Comparison of ENCODE assay signal across 26 cellular contexts in genomic region chr3:14150078-14150477, GRCh38. TPM values are rescaled to one million over a fixed set of nuclear protein-coding genes. Genes with fewer than 3 reads are reported as not detected.
DNase-seq lines count a peak whose midpoint lies in the region; ATAC-seq and TF ChIP-seq lines count a peak whose summit lies in the region.
"Had no signal": no experiment of that assay in that cellular context is flagged by ENCODE, and none has a peak within 500 bp of the region (broad histone marks: within the 10 kb centered on the region; RNA-seq: fewer than 3 reads in every experiment).

No MANE protein-coding gene starts in this region.

- WGBS in endodermal cell (ENCODE audit: insufficient coverage in 1 of 2, insufficient read length in 1 of 2), 2 experiments = 94 to 98% methylated on average over 9 of the region's 9 CpGs

- H3K4me3 Mint-ChIP-seq in IgD-negative memory B cell (no peak overlapping the region), endodermal cell (no peak overlapping the region)
- H3K4me3 Mint-ChIP-seq: activated B cell treated with CpG ODN at 0.5 μM for 24 hours; activated naive CD8-positive, alpha-beta T cell treated with anti-CD3 and anti-CD28 coated beads, Interleukin-2, amount 10 ng/mL, durations not matched to agents 7 days and 5 days; neural crest cell had no signal

- H3K36me3 Mint-ChIP-seq in IgD-negative memory B cell (peaks cover 3% of the 10 kb centered on the region), endodermal cell (ENCODE audit: low read depth) (peaks cover 58% of the 10 kb centered on the region)

- TF ChIP-seq CTCF in endodermal cell (conservative IDR thresholded peaks at IDR 0.05) = no peak

- peaks cover 55% of the 10 kb centered on the region for H3K36me3 ChIP-seq in endodermal cell (ENCODE audit: control insufficient read depth, insufficient read depth, low read length)

- no peak overlapping the region for H3K27ac ChIP-seq in endodermal cell (ENCODE audit: low read depth, low read length)
- H3K27ac ChIP-seq: C4-2B, foreskin keratinocyte, heart right ventricle, sigmoid colon, transverse colon had no signal

- H3K27me3 Mint-ChIP-seq in IgD-negative memory B cell (no peaks in the 10 kb centered on the region), endodermal cell (ENCODE audit: insufficient read depth) (no peaks in the 10 kb centered on the region)
- H3K27me3 Mint-ChIP-seq: activated B cell treated with CpG ODN at 0.5 μM for 24 hours; activated naive CD8-positive, alpha-beta T cell treated with anti-CD3 and anti-CD28 coated beads, Interleukin-2, amount 10 ng/mL, durations not matched to agents 7 days and 5 days had no signal

- no peak overlapping the region for H3K9ac ChIP-seq in endodermal cell (ENCODE audit: extremely low read depth, low read length, poor library complexity, severe bottlenecking)

- H3K4me1 Mint-ChIP-seq in IgD-negative memory B cell (peaks cover 5 to 6% (median 6%) of the 10 kb centered on the region in 3 donors), endodermal cell (peaks cover 17% of the 10 kb centered on the region)

- H3K9me3 Mint-ChIP-seq in IgD-negative memory B cell (no peaks in the 10 kb centered on the region), endodermal cell (no peaks in the 10 kb centered on the region)
- H3K9me3 Mint-ChIP-seq: activated B cell treated with CpG ODN at 0.5 μM for 24 hours; activated naive CD8-positive, alpha-beta T cell treated with anti-CD3 and anti-CD28 coated beads, Interleukin-2, amount 10 ng/mL, durations not matched to agents 7 days and 5 days; neural crest cell had no signal

- no peaks in the 10 kb centered on the region for H3K4me1 ChIP-seq in endodermal cell (ENCODE audit: control insufficient read depth, insufficient read depth, low read length)

- no peaks in the 10 kb centered on the region for H3K9me3 ChIP-seq in endodermal cell (ENCODE audit: control insufficient read depth, low read length)
- H3K9me3 ChIP-seq: heart right ventricle, MG63, sigmoid colon, transverse colon had no signal

- intact Hi-C loops in cardiac septum (cut with DNase I) (no loop called here), left ventricle myocardium superior (cut with micrococcal nuclease) (no loop called here)

- no peaks in the 10 kb centered on the region for H3K27me3 ChIP-seq in endodermal cell (ENCODE audit: control insufficient read depth, insufficient read depth, low read length, poor library complexity, severe bottlenecking)
- H3K27me3 ChIP-seq: foreskin keratinocyte, heart right ventricle, MG63, sigmoid colon, transverse colon had no signal

- DNase-seq in cardiac septum (ENCODE audit: low spot score) = peak; percentile 70
- no peak for DNase-seq in left ventricle myocardium superior
- DNase-seq in endodermal cell = no peak
- peak; percentile 18 for DNase-seq in stimulated activated CD8-positive, alpha-beta memory T cell treated with anti-CD3 and anti-CD28 coated beads, Interleukin-4, amount 100 ng/mL, for 48 hours
- DNase-seq in stimulated activated CD4-positive, alpha-beta T cell treated with anti-CD3 and anti-CD28 coated beads, Interleukin-2, amount 100 ng/mL, for 24 hours = no peak
- no peak for DNase-seq in NCI-H2227 treated with DMSO at 0.1 percent for 48 hours (lab: John Stamatoyannopoulos, UW)
- no peak for DNase-seq in activated CD4-positive, CD25-positive, alpha-beta regulatory T cell treated with anti-CD3 and anti-CD28 coated beads, Interleukin-2, amount 50 U/mL, for 72 hours
- DNase-seq: activated B cell treated with CpG ODN at 0.5 μM for 24 hours; activated CD4-positive, alpha-beta T cell treated with anti-CD3 and anti-CD28 coated beads, Interleukin-2, amount 50 U/mL, for 48 hours; activated naive CD8-positive, alpha-beta T cell treated with anti-CD3 and anti-CD28 coated beads, Interleukin-2, amount 10 ng/mL, durations not matched to agents 7 days and 5 days; activated T-cell treated with anti-CD3 and anti-CD28 coated beads for 4 hours; foreskin keratinocyte; heart right ventricle; MG63; NCI-H1417; NCI-H2081; NCI-H446; OCI-M1; posterior cingulate gyrus; Right ventricle myocardium superior; sigmoid colon; transverse colon had no signal

- H3K27ac Mint-ChIP-seq in IgD-negative memory B cell = peak overlapping the region in 2 of 3 donors; percentile 18 to 39
- H3K27ac Mint-ChIP-seq in endodermal cell = peak overlapping the region; percentile 36
- H3K27ac Mint-ChIP-seq: activated B cell treated with CpG ODN at 0.5 μM for 24 hours; activated naive CD8-positive, alpha-beta T cell treated with anti-CD3 and anti-CD28 coated beads, Interleukin-2, amount 10 ng/mL, durations not matched to agents 7 days and 5 days had no signal

- H3K4me3 ChIP-seq in endodermal cell (ENCODE audit: low read length) = no peak overlapping the region
- H3K4me3 ChIP-seq: heart right ventricle, K562, MG63, sigmoid colon, transverse colon had no signal

- ATAC-seq in left ventricle myocardium superior = no peak
- ATAC-seq: heart right ventricle, K562 had no signal

RNA-seq across cellular contexts. Expression of gene TMEM43, which starts 25.2 kb away (rescaled TPM):
- total RNA-seq in cardiac septum (62.0 TPM), left ventricle myocardium superior (29.5 TPM), endodermal cell (10 to 100 TPM; 28.9 to 39.3 TPM)
- 40.0 TPM for polyA plus RNA-seq in IgD-negative memory B cell
- polyA plus RNA-seq in endodermal cell (2013, experiment 1 of 2) = 45.4 TPM
- polyA plus RNA-seq in endodermal cell (2013, experiment 2 of 2) = 44.9 TPM

RNA-seq across cellular contexts. Expression of gene CHCHD4, which starts 25.4 kb away (rescaled TPM):
- 23.0 TPM for total RNA-seq in cardiac septum
- 36.8 TPM for total RNA-seq in left ventricle myocardium superior
- 18.7 TPM for polyA plus RNA-seq in IgD-negative memory B cell
- total RNA-seq in endodermal cell = 10 to 100 TPM; 16.2 to 20.5 TPM
- polyA plus RNA-seq in endodermal cell (2013, experiment 1 of 2) = 16.4 TPM
- polyA plus RNA-seq in endodermal cell (2013, experiment 2 of 2) = 14.7 TPM

RNA-seq across cellular contexts. Expression of gene XPC, which starts 28.3 kb away (rescaled TPM):
- total RNA-seq in cardiac septum (16.7 TPM), left ventricle myocardium superior (7.9 TPM), endodermal cell (10 to 100 TPM; 33.0 to 40.0 TPM)
- 40.6 TPM for polyA plus RNA-seq in IgD-negative memory B cell
- 37.6 TPM for polyA plus RNA-seq in endodermal cell (2013, experiment 1 of 2)
- 34.9 TPM for polyA plus RNA-seq in endodermal cell (2013, experiment 2 of 2)

RNA-seq across cellular contexts. Expression of gene LSM3, which starts 28.5 kb away (rescaled TPM):
- total RNA-seq in cardiac septum (13.2 TPM), left ventricle myocardium superior (15.7 TPM), endodermal cell (10 to 100 TPM; 18.1 to 19.7 TPM)
- polyA plus RNA-seq in IgD-negative memory B cell = 25.3 TPM
- 21.2 TPM for polyA plus RNA-seq in endodermal cell (2013, experiment 1 of 2)
- polyA plus RNA-seq in endodermal cell (2013, experiment 2 of 2) = 21.9 TPM

Comparison
In these comparisons a context has a peak if more than half of its experiments do, and no peak if none do; other contexts are left out.
1. DNase-seq: peak in cardiac septum (single experiment) and stimulated activated CD8-positive, alpha-beta memory T cell treated with anti-CD3 and anti-CD28 coated beads, Interleukin-4, amount 100 ng/mL, for 48 hours (single experiment); none in left ventricle myocardium superior (single experiment), endodermal cell (single experiment), stimulated activated CD4-positive, alpha-beta T cell treated with anti-CD3 and anti-CD28 coated beads, Interleukin-2, amount 100 ng/mL, for 24 hours (0 of 2), NCI-H2227 treated with DMSO at 0.1 percent for 48 hours (single experiment) and activated CD4-positive, CD25-positive, alpha-beta regulatory T cell treated with anti-CD3 and anti-CD28 coated beads, Interleukin-2, amount 50 U/mL, for 72 hours (single experiment).